ENCODE assay signal across 9 cellular contexts in genomic region chr1:31583995-31584868, GRCh38. TPM values are rescaled to one million over a fixed set of nuclear protein-coding genes. Genes with fewer than 3 reads are reported as not detected.
DNase-seq lines count a peak whose midpoint lies in the region; ATAC-seq lines count a peak whose summit lies in the region.
"Had no signal": no experiment of that assay in that cellular context is flagged by ENCODE, and none has a peak within 500 bp of the region (broad histone marks: within the 10 kb centered on the region; RNA-seq: fewer than 3 reads in every experiment).

No MANE protein-coding gene starts in this region.

- no peak for ATAC-seq in GM21737 (IDR thresholded peaks at IDR 0.05; ENCODE audit: unreplicated experiment)
- no peak for ATAC-seq in HG03442 (IDR thresholded peaks at IDR 0.05; ENCODE audit: unreplicated experiment)
- ATAC-seq in GM18868 (IDR thresholded peaks at IDR 0.05; ENCODE audit: unreplicated experiment), result no peak
- no peak for ATAC-seq in activated CD8-positive, alpha-beta T cell treated with anti-CD3 and anti-CD28 coated beads, Interleukin-2, amount 10 ng/mL, durations not matched to agents 7 days and 5 days

- H3K4me1 ChIP-seq in duodenal mucosa (ENCODE audit: control insufficient read depth in 1 of 2, insufficient read depth in 2 of 2, low read length in 2 of 2), result peaks cover 26 to 45% of the 10 kb centered on the region in 2 donors

- H3K36me3 Mint-ChIP-seq in activated CD8-positive, alpha-beta T cell treated with anti-CD3 and anti-CD28 coated beads, Interleukin-2, amount 10 ng/mL, durations not matched to agents 7 days and 5 days (ENCODE audit: low read depth), result no peaks in the 10 kb centered on the region

- CTCF ChIA-PET in activated CD8-positive, alpha-beta T cell treated with anti-CD3 and anti-CD28 coated beads, Interleukin-2, amount 10 ng/mL, durations not matched to agents 7 days and 5 days (lab: Charles Lee), result no interaction called here

- no peak overlapping the region for H3K9ac ChIP-seq in duodenal mucosa (ENCODE audit: low read depth in 1 of 2, low read length in 2 of 2)

- no peaks in the 10 kb centered on the region for H3K4me1 Mint-ChIP-seq in activated CD8-positive, alpha-beta T cell treated with anti-CD3 and anti-CD28 coated beads, Interleukin-2, amount 10 ng/mL, durations not matched to agents 7 days and 5 days (ENCODE audit: low read depth)

- H3K27me3 ChIP-seq in duodenal mucosa (ENCODE audit: control insufficient read depth in 1 of 2, insufficient read depth in 2 of 2, low read length in 2 of 2), result no peaks in the 10 kb centered on the region

- no peaks in the 10 kb centered on the region for H3K9me3 ChIP-seq in duodenal mucosa (ENCODE audit: control insufficient read depth in 1 of 2, low read length in 2 of 2)

- no peak overlapping the region for H3K4me3 ChIP-seq in duodenal mucosa (ENCODE audit: low read depth in 1 of 2, low read length in 2 of 2)
- H3K4me3 ChIP-seq: smooth muscle cell had no signal

- peaks cover 13 to 36% of the 10 kb centered on the region in 2 donors for H3K36me3 ChIP-seq in duodenal mucosa (ENCODE audit: control insufficient read depth in 1 of 2, insufficient read depth in 2 of 2, low read length in 2 of 2)

- no peaks in the 10 kb centered on the region for H3K9me3 Mint-ChIP-seq in activated CD8-positive, alpha-beta T cell treated with anti-CD3 and anti-CD28 coated beads, Interleukin-2, amount 10 ng/mL, durations not matched to agents 7 days and 5 days (ENCODE audit: insufficient read depth)

- POLR2A ChIA-PET in activated CD8-positive, alpha-beta T cell treated with anti-CD3 and anti-CD28 coated beads, Interleukin-2, amount 10 ng/mL, durations not matched to agents 7 days and 5 days (lab: Charles Lee), result no interaction called here

- no peaks in the 10 kb centered on the region for H3K27me3 Mint-ChIP-seq in activated CD8-positive, alpha-beta T cell treated with anti-CD3 and anti-CD28 coated beads, Interleukin-2, amount 10 ng/mL, durations not matched to agents 7 days and 5 days (ENCODE audit: low read depth)

- peak; percentile 54 for DNase-seq in activated effector memory CD4-positive, alpha-beta T cell treated with anti-CD3 and anti-CD28 coated beads, Interleukin-2, amount 50 U/mL, for 16 hours
- no peak for DNase-seq in activated effector memory CD4-positive, alpha-beta T cell treated with Interleukin-2 at 50 U/mL for 16 hours
- peak; percentile 38 for DNase-seq in medulla oblongata (ENCODE audit: extremely low spot score)
- no peak for DNase-seq in activated CD8-positive, alpha-beta T cell treated with anti-CD3 and anti-CD28 coated beads, Interleukin-2, amount 10 ng/mL, durations not matched to agents 7 days and 5 days

- H3K4me3 Mint-ChIP-seq in activated CD8-positive, alpha-beta T cell treated with anti-CD3 and anti-CD28 coated beads, Interleukin-2, amount 10 ng/mL, durations not matched to agents 7 days and 5 days, result no peak overlapping the region

- peak overlapping the region; percentile 47 for H3K27ac ChIP-seq in duodenal mucosa (ENCODE audit: low read depth, low read length)

- H3K27ac Mint-ChIP-seq in activated CD8-positive, alpha-beta T cell treated with anti-CD3 and anti-CD28 coated beads, Interleukin-2, amount 10 ng/mL, durations not matched to agents 7 days and 5 days, result no peak overlapping the region

RNA-seq across cellular contexts. Expression of gene TINAGL1, which starts 7.9 kb away (rescaled TPM):
- not detected for total RNA-seq in activated CD8-positive, alpha-beta T cell treated with anti-CD3 and anti-CD28 coated beads, Interleukin-2, amount 10 ng/mL, durations not matched to agents 7 days and 5 days

RNA-seq across cellular contexts. Expression of gene HCRTR1, which starts 33.3 kb away (rescaled TPM):
- not detected for total RNA-seq in activated CD8-positive, alpha-beta T cell treated with anti-CD3 and anti-CD28 coated beads, Interleukin-2, amount 10 ng/mL, durations not matched to agents 7 days and 5 days

Comparison
In these comparisons a context has a peak if more than half of its experiments do, and no peak if none do; other contexts are left out.
1. DNase-seq: peak in activated effector memory CD4-positive, alpha-beta T cell treated with anti-CD3 and anti-CD28 coated beads, Interleukin-2, amount 50 U/mL, for 16 hours (single experiment) and medulla oblongata (single experiment); none in activated effector memory CD4-positive, alpha-beta T cell treated with Interleukin-2 at 50 U/mL for 16 hours (single experiment) and activated CD8-positive, alpha-beta T cell treated with anti-CD3 and anti-CD28 coated beads, Interleukin-2, amount 10 ng/mL, durations not matched to agents 7 days and 5 days (single experiment).